Comparison of ENCODE assay signal across 8 cellular contexts in genomic region chr1:9235560-9235959, GRCh38. TPM values are rescaled to one million over a fixed set of nuclear protein-coding genes. Genes with fewer than 3 reads are reported as not detected.
DNase-seq lines count a peak whose midpoint lies in the region; ATAC-seq and TF ChIP-seq lines count a peak whose summit lies in the region.

No MANE protein-coding gene starts in this region.

- H3K9me3 ChIP-seq in NT2/D1 (ENCODE audit: insufficient read depth, low read length) (no peaks in the 10 kb centered on the region), neuronal stem cell (replicated peaks in 1 of 2; ENCODE audit: control insufficient read depth in 2 of 2, insufficient read depth in 1 of 2, low read depth in 1 of 2, low read length in 2 of 2) (peaks cover 0 to 4% of the 10 kb centered on the region in 2 donors)

- no peak overlapping the region for H3K4ac ChIP-seq in neuronal stem cell (ENCODE audit: low read length)

- H3K18ac ChIP-seq in neuronal stem cell (ENCODE audit: low read length): no peak overlapping the region

- no peaks in the 10 kb centered on the region for H3K27me3 ChIP-seq in NT2/D1 (ENCODE audit: insufficient read depth, insufficient read length)
- peaks cover 0 to 13% (median 2%) of the 10 kb centered on the region in 3 experiments for H3K27me3 ChIP-seq in neuronal stem cell (ENCODE audit: control insufficient read depth in 3 of 3, insufficient read depth in 3 of 3, low read depth in 1 of 3, low read length in 3 of 3)

- intact Hi-C loops in CD14-positive monocyte (cut with micrococcal nuclease): loop anchor here (2.0 to 5.0 kb wide), 2 partner anchors 107 to 108 kb away; partner anchors contain the start of gene GPR157 (in 2 of the 2)

- WGBS in neuronal stem cell (ENCODE audit: extremely low coverage in 2 of 2, insufficient read length in 2 of 2, insufficient replicate concordance in 1 of 2), 2 donors: no CpG with 5 or more reads among the region's 10 CpGs

- ATAC-seq in HG03565 (IDR thresholded peaks at IDR 0.05; ENCODE audit: unreplicated experiment): no peak

- H2BK15ac ChIP-seq in neuronal stem cell (ENCODE audit: low read length): peak overlapping the region; percentile 15

- peak overlapping the region; percentile 95 for H2AFZ ChIP-seq in neuronal stem cell (ENCODE audit: low read length)

- H3K9me3 Mint-ChIP-seq in CD14-positive monocyte: peaks cover 0 to under 1% (median 0%) of the 10 kb centered on the region in 7 donors
- no peaks in the 10 kb centered on the region for H3K9me3 Mint-ChIP-seq in endothelial cell (ENCODE audit: unreplicated experiment)

- H4K8ac ChIP-seq in neuronal stem cell (ENCODE audit: low read depth, low read length): no peak overlapping the region

- H2BK12ac ChIP-seq in neuronal stem cell (ENCODE audit: low read length): no peak overlapping the region

- peak overlapping the region; percentile 82 to 92 for H3K4me3 Mint-ChIP-seq in CD14-positive monocyte
- H3K4me3 Mint-ChIP-seq in endothelial cell (ENCODE audit: unreplicated experiment): peak overlapping the region; percentile 91

- no peak overlapping the region for H3K23ac ChIP-seq in neuronal stem cell (ENCODE audit: low read depth, low read length, poor library complexity)

- H3K36me3 ChIP-seq in NT2/D1 (ENCODE audit: insufficient read depth, insufficient read length, low read length): no peaks in the 10 kb centered on the region
- H3K36me3 ChIP-seq in neuronal stem cell (replicated peaks in 1 of 2; ENCODE audit: control insufficient read depth in 2 of 2, insufficient read depth in 2 of 2, low read length in 2 of 2): peaks cover 0 to 14% of the 10 kb centered on the region in 2 donors

- no peak overlapping the region for H2BK120ac ChIP-seq in neuronal stem cell (ENCODE audit: low read depth, low read length)

- H4K91ac ChIP-seq in neuronal stem cell (ENCODE audit: low read depth, low read length, poor library complexity): no peak overlapping the region

- peak overlapping the region; percentile 58 for H3K4me2 ChIP-seq in neuronal stem cell (ENCODE audit: insufficient read depth, low read length, poor library complexity, severe bottlenecking)

- no peaks in the 10 kb centered on the region for H3K79me1 ChIP-seq in neuronal stem cell (ENCODE audit: low read depth, low read length)

- H3K27ac Mint-ChIP-seq in CD14-positive monocyte (peak overlapping the region; percentile 94 to 97 (median 96)), endothelial cell (ENCODE audit: unreplicated experiment) (peak overlapping the region; percentile 95)

- H3K36me3 Mint-ChIP-seq in CD14-positive monocyte (peaks cover 19% of the 10 kb centered on the region in 2 donors), endothelial cell (ENCODE audit: low read depth, unreplicated experiment) (no peaks in the 10 kb centered on the region)

- H3K4me3 ChIP-seq in NT2/D1 (ENCODE audit: insufficient read length, low read depth): peak overlapping the region; percentile 62
- peak overlapping the region in 1 of 2 donors; percentile 86 for H3K4me3 ChIP-seq in neuronal stem cell (ENCODE audit: low read length in 2 of 2)

- DNase-seq in CD14-positive monocyte (ENCODE audit: low spot score) (no peak), NT2/D1 (ENCODE audit: low read depth, low spot score) (no peak), endothelial cell (ENCODE audit: low spot score) (no peak), neuronal stem cell (ENCODE audit: low spot score) (no peak), SHP77 treated with DMSO at 0.1 percent for 48 hours (lab: John Stamatoyannopoulos, UW) (no peak), NCI-H345 treated with DMSO at 0.1 percent for 48 hours (lab: John Stamatoyannopoulos, UW; ENCODE audit: unreplicated experiment) (no peak)
- DNase-seq in stimulated activated CD4-positive, alpha-beta T cell treated with anti-CD3 and anti-CD28 coated beads, Interleukin-2, amount 100 ng/mL, for 48 hours: no peak

- peak overlapping the region; percentile 82 for H3K9ac ChIP-seq in NT2/D1 (ENCODE audit: insufficient read length, low read depth)
- H3K9ac ChIP-seq in neuronal stem cell (ENCODE audit: low read depth, low read length, poor library complexity): no peak overlapping the region

- no peak overlapping the region for H3K27ac ChIP-seq in neuronal stem cell (replicated peaks; ENCODE audit: low read length)

- no peak overlapping the region for H2BK5ac ChIP-seq in neuronal stem cell (ENCODE audit: low read length)

- H3K4me1 ChIP-seq in NT2/D1 (ENCODE audit: insufficient read depth, insufficient read length): peaks cover 4% of the 10 kb centered on the region
- H3K4me1 ChIP-seq in neuronal stem cell (ENCODE audit: control insufficient read depth in 2 of 2, insufficient read depth in 1 of 2, low read depth in 1 of 2, low read length in 2 of 2): peaks cover 0 to 8% of the 10 kb centered on the region in 2 donors

- TF ChIP-seq CTCF in CD14-positive monocyte (IDR thresholded peaks at IDR 0.05) (no peak), endothelial cell (IDR thresholded peaks at IDR 0.05; ENCODE audit: unreplicated experiment) (no peak)

- H3K4me1 Mint-ChIP-seq in CD14-positive monocyte (peaks cover 79% of the 10 kb centered on the region), endothelial cell (ENCODE audit: unreplicated experiment) (no peaks in the 10 kb centered on the region)

- H2AK5ac ChIP-seq in neuronal stem cell (ENCODE audit: low read depth, low read length): no peak overlapping the region

- H3K14ac ChIP-seq in neuronal stem cell (ENCODE audit: low read length): no peak overlapping the region

- H3K27me3 Mint-ChIP-seq in CD14-positive monocyte (ENCODE audit: low read depth in 3 of 3) (peaks cover 4 to 14% (median 7%) of the 10 kb centered on the region in 3 donors), endothelial cell (ENCODE audit: unreplicated experiment) (no peaks in the 10 kb centered on the region)

RNA-seq across cellular contexts. Expression of gene H6PD, which starts 1.0 kb away (rescaled TPM):
- 10 to 100 TPM in 1 of 2 donors, 1 to 10 TPM in 1; 8.6 to 15.9 TPM for polyA plus RNA-seq in CD14-positive monocyte
- 18.6 TPM for total RNA-seq in endothelial cell (ENCODE audit: unreplicated experiment)
- polyA plus RNA-seq in neuronal stem cell (2013, experiment 1 of 2): 14.1 TPM
- polyA plus RNA-seq in neuronal stem cell (2013, experiment 2 of 2): 15.0 TPM

RNA-seq across cellular contexts. Expression of gene SPSB1, which starts 57.1 kb away (rescaled TPM):
- 1 to 10 TPM in 1 of 2 donors, under 1 TPM in 1; 0.15 to 1.2 TPM for polyA plus RNA-seq in CD14-positive monocyte
- total RNA-seq in endothelial cell (ENCODE audit: unreplicated experiment): 8.1 TPM
- 5.2 TPM for polyA plus RNA-seq in neuronal stem cell (2013, experiment 1 of 2)
- polyA plus RNA-seq in neuronal stem cell (2013, experiment 2 of 2): 5.1 TPM
